34 cellular contexts compared by ENCODE assay signal in genomic region chr4:14967982-14968381, GRCh38.
"Had no signal": no experiment of that assay in that cellular context is flagged by ENCODE, and none has a peak within 500 bp of the region (broad histone marks: within the 10 kb centered on the region; RNA-seq: fewer than 3 reads in every experiment).

No MANE protein-coding gene starts in this region.

- H3K36me3 Mint-ChIP-seq: activated CD4-positive, alpha-beta memory T cell treated with anti-CD3 and anti-CD28 coated beads for 36 hours; activated naive CD4-positive, alpha-beta T cell treated with anti-CD3 and anti-CD28 coated beads, Interleukin-2, amount 50 U/mL, for 72 hours; T-cell had no signal

- H3K27ac Mint-ChIP-seq: activated CD4-positive, alpha-beta memory T cell treated with anti-CD3 and anti-CD28 coated beads for 36 hours; activated CD4-positive, alpha-beta T cell treated with anti-CD3 and anti-CD28 coated beads, Interleukin-2, amount 10 ng/mL, durations not matched to agents 7 days and 5 days; activated naive CD4-positive, alpha-beta T cell treated with anti-CD3 and anti-CD28 coated beads, Interleukin-2, amount 50 U/mL, for 72 hours; activated naive CD8-positive, alpha-beta T cell treated with anti-CD3 and anti-CD28 coated beads, Interleukin-2, amount 50 U/mL, for 24 hours; T-cell had no signal

- ATAC-seq: activated naive CD4-positive, alpha-beta T cell treated with anti-CD3 and anti-CD28 coated beads, Interleukin-2, amount 50 U/mL, for 72 hours; activated naive CD8-positive, alpha-beta T cell treated with anti-CD3 and anti-CD28 coated beads, Interleukin-2, amount 50 U/mL, for 24 hours; activated T-cell treated with anti-CD3 and anti-CD28 coated beads, Interleukin-2, amount 50 U/mL, for 4 hours; body of pancreas; Panc1; Right ventricle myocardium inferior; T-cell had no signal

- H3K36me3 ChIP-seq: ascending aorta, MG63 had no signal

- H3K4me3 Mint-ChIP-seq: activated CD4-positive, alpha-beta memory T cell treated with anti-CD3 and anti-CD28 coated beads for 36 hours; activated CD4-positive, alpha-beta T cell treated with anti-CD3 and anti-CD28 coated beads, Interleukin-2, amount 10 ng/mL, durations not matched to agents 7 days and 5 days; activated naive CD8-positive, alpha-beta T cell treated with anti-CD3 and anti-CD28 coated beads, Interleukin-2, amount 50 U/mL, for 24 hours; activated T-cell treated with anti-CD3 and anti-CD28 coated beads, Interleukin-2, amount 50 U/mL, for 4 hours; central memory CD8-positive, alpha-beta T cell; T-cell had no signal

- H3K4me1 Mint-ChIP-seq: activated CD4-positive, alpha-beta T cell treated with anti-CD3 and anti-CD28 coated beads, Interleukin-2, amount 10 ng/mL, durations not matched to agents 7 days and 5 days; activated naive CD8-positive, alpha-beta T cell treated with anti-CD3 and anti-CD28 coated beads, Interleukin-2, amount 50 U/mL, for 24 hours; central memory CD8-positive, alpha-beta T cell; T-cell had no signal

- H3K27me3 ChIP-seq: ascending aorta, body of pancreas, MG63 had no signal

- DNase-seq: activated CD4-positive, alpha-beta memory T cell treated with anti-CD3 and anti-CD28 coated beads for 36 hours; activated CD4-positive, alpha-beta T cell treated with anti-CD3 and anti-CD28 coated beads, Interleukin-2, amount 10 ng/mL, durations not matched to agents 7 days and 5 days; activated CD4-positive, CD25-positive, alpha-beta regulatory T cell; activated CD8-positive, alpha-beta memory T cell treated with anti-CD3 and anti-CD28 coated beads for 24 hours; activated effector memory CD4-positive, alpha-beta T cell treated with anti-CD3 and anti-CD28 coated beads, Interleukin-2, amount 50 U/mL, for 16 hours; activated naive CD4-positive, alpha-beta T cell treated with Interleukin-2 at 50 U/mL for 16 hours; activated naive CD8-positive, alpha-beta T cell treated with anti-CD3 and anti-CD28 coated beads, Interleukin-2, amount 50 U/mL, for 24 hours; activated T-cell treated with anti-CD3 and anti-CD28 coated beads, Interleukin-2, amount 50 U/mL, for 4 hours; amniotic stem cell; body of pancreas; MG63; MV-4-11; NCI-H1092 treated with DMSO at 0.1 percent for 48 hours; NCI-H1417 treated with DMSO at 0.1 percent for 48 hours; NCI-H1694; NCI-H2029; NCI-H2107; NCI-H2171 treated with DMSO at 0.1 percent for 48 hours; NCI-H345; NCI-H510A; NCI-H526 treated with DMSO at 0.1 percent for 48 hours; NK-92 treated with Interleukin-12 subunit alpha and Interleukin-12 subunit beta, amount 100 ng/mL, for 24 hours; OCI-M1; RPMI8226; T-cell; T-helper 2 cell; T1000 had no signal

- H3K4me1 ChIP-seq: ascending aorta, body of pancreas had no signal

- H3K27ac ChIP-seq: ascending aorta, body of pancreas, SK-N-MC, VCaP had no signal

- H3K4me3 ChIP-seq: ascending aorta, body of pancreas, MG63, SK-N-MC had no signal

- H3K9me3 ChIP-seq: ascending aorta, body of pancreas, MG63 had no signal
